Comparison of ENCODE assay signal across 7 cellular contexts in the genomic region with DNA sequence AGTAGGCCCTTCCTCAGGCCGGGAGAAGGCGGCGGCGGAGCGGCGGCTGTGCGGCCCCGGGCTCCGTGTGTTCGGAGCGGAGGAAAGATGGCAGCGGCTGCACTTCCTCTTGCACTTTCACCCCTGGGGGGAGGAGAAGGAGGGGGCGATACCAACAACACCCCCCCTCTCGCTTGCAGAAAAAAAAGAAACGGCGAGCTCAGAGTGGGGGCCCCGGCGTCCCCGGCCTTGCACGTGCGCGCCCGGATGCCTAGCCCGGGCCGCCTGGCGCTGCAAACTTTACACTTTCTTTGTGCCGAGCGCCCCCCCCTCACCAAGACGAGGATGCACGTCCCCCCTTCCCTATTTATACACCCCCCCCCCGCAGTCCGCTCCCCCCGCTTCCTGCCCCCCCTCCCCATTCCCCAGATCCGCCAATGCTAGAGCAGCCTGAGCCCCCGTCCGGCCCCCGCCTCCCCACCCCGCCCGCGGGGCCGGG. TPM values are rescaled to one million over a fixed set of nuclear protein-coding genes. Genes with fewer than 3 reads are reported as not detected.
A peak's percentile ranks its signal among the peaks of the same experiment; 100 is the strongest.
DNase-seq lines count a peak whose midpoint lies in the region; ATAC-seq, FAIRE-seq and TF ChIP-seq lines count a peak whose summit lies in the region.

A gene with protein sequence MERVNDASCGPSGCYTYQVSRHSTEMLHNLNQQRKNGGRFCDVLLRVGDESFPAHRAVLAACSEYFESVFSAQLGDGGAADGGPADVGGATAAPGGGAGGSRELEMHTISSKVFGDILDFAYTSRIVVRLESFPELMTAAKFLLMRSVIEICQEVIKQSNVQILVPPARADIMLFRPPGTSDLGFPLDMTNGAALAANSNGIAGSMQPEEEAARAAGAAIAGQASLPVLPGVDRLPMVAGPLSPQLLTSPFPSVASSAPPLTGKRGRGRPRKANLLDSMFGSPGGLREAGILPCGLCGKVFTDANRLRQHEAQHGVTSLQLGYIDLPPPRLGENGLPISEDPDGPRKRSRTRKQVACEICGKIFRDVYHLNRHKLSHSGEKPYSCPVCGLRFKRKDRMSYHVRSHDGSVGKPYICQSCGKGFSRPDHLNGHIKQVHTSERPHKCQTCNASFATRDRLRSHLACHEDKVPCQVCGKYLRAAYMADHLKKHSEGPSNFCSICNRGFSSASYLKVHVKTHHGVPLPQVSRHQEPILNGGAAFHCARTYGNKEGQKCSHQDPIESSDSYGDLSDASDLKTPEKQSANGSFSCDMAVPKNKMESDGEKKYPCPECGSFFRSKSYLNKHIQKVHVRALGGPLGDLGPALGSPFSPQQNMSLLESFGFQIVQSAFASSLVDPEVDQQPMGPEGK (minus strand): TSS at position 92 of the 478 bp plus-strand sequence. CDS start 744 bp downstream, outside the sequence.

- H3K4me3 ChIP-seq in duodenal mucosa (ENCODE audit: low read depth in 1 of 2, low read length in 2 of 2): peak within 1 kb of the TSS; percentile 77 to 79
- H3K4me3 ChIP-seq in lower lobe of right lung: peak within 1 kb of the TSS; percentile 80

- H3K27me3 ChIP-seq in duodenal mucosa (ENCODE audit: control insufficient read depth in 1 of 2, insufficient read depth in 2 of 2, low read length in 2 of 2) (no peaks in the 10 kb centered on the region), lower lobe of right lung (ENCODE audit: low read depth) (no peaks in the 10 kb centered on the region)

- intact Hi-C loops in lower lobe of right lung (cut with DNase I): no loop called here

- peaks cover 35 to 54% of the 10 kb centered on the region in 2 donors for H3K4me1 ChIP-seq in duodenal mucosa (ENCODE audit: control insufficient read depth in 1 of 2, insufficient read depth in 2 of 2, low read length in 2 of 2)
- H3K4me1 ChIP-seq in lower lobe of right lung: peaks cover 46% of the 10 kb centered on the region

- TF ChIP-seq POLR2A in GM12891 (IDR thresholded peaks at IDR 0.05; ENCODE audit: low read depth, low read length): no peak

- H3K9me3 ChIP-seq in duodenal mucosa (ENCODE audit: control insufficient read depth in 1 of 2, low read length in 2 of 2): no peaks in the 10 kb centered on the region
- no peaks in the 10 kb centered on the region for H3K9me3 ChIP-seq in lower lobe of right lung

- H3K36me3 ChIP-seq in duodenal mucosa (ENCODE audit: control insufficient read depth in 1 of 2, insufficient read depth in 2 of 2, low read length in 2 of 2) (peaks cover 0 to 17% of the 10 kb centered on the region in 2 donors), lower lobe of right lung (peaks cover 19% of the 10 kb centered on the region)

- FAIRE-seq in GM12891 (lab: Jason Lieb, UNC): peak; percentile 74

- peak; percentile 79 for DNase-seq in GM12891 (ENCODE audit: insufficient read length, low spot score)
- DNase-seq in NCI-H460 (ENCODE audit: extremely low read depth, low read depth): peak; percentile 69
- DNase-seq in activated CD4-positive, alpha-beta T cell treated with anti-CD3 and anti-CD28 coated beads for 4 hours: peak; percentile 72 to 73
- peak; percentile 81 for DNase-seq in lower lobe of right lung
- DNase-seq in stimulated activated CD4-positive, alpha-beta T cell treated with anti-CD3 and anti-CD28 coated beads, TNF-alpha, amount 100 ng/mL, for 24 hours (ENCODE audit: low read depth in 3 of 3): peak; percentile 58 to 67 (median 65)

- TF ChIP-seq CTCF in lower lobe of right lung (IDR thresholded peaks at IDR 0.05): no peak

- H3K27ac ChIP-seq in duodenal mucosa (ENCODE audit: low read depth, low read length) (peak within 1 kb of the TSS; percentile 75), lower lobe of right lung (peak within 1 kb of the TSS; percentile 92)

- H3K9ac ChIP-seq in duodenal mucosa (ENCODE audit: low read depth in 1 of 2, low read length in 2 of 2): peak within 1 kb of the TSS; percentile 66 to 79

- ATAC-seq in HG02938 (IDR thresholded peaks at IDR 0.05; ENCODE audit: unreplicated experiment): peak; percentile 35
- ATAC-seq in lower lobe of right lung: peak; percentile 23 to 35

TF ChIP-seq in GM12891, 5 proteins besides CTCF, POLR2A, EP300 and RAD21:
- TF ChIP-seq PAX5 (IDR thresholded peaks at IDR 0.05; ENCODE audit: insufficient read depth, low read length, severe bottlenecking) (no peak), SPI1 (IDR thresholded peaks at IDR 0.05; ENCODE audit: low read depth, low read length) (peak; percentile 84), TAF1 (IDR thresholded peaks at IDR 0.05; ENCODE audit: low read depth, low read length) (peak; percentile 63), POLR2AphosphoS5 (IDR thresholded peaks at IDR 0.05; ENCODE audit: low read depth, low read length) (no peak), POU2F2 (IDR thresholded peaks at IDR 0.05; ENCODE audit: low read depth, low read length) (no peak)

RNA-seq across cellular contexts. Expression of the gene that starts here (rescaled TPM):
- 14.3 TPM for polyA plus RNA-seq in GM12891 (2012; ENCODE audit: low read depth, missing spikeins)
- total RNA-seq in NCI-H460 (2014; rRNA removed; shearing (Covaris generic)): 14.2 and 14.7 TPM in 2 replicates
- 17.3 and 18.4 TPM in 2 replicates for polyA plus RNA-seq in NCI-H460 (2014; cell fraction: nucleus; rRNA removed)
- total RNA-seq in lower lobe of right lung: 25.8 TPM

Comparison
In these comparisons a context has a peak if more than half of its experiments do, and no peak if none do; other contexts are left out.
1. Peak in every context shown above with its lines: DNase-seq, ATAC-seq, H3K4me3 ChIP-seq and H3K27ac ChIP-seq.